Comparison of ENCODE assay signal across 28 cellular contexts in genomic region chr5:142757564-142757963, GRCh38.
"Had no signal": no experiment of that assay in that cellular context is flagged by ENCODE, and none has a peak within 500 bp of the region (broad histone marks: within the 10 kb centered on the region; RNA-seq: fewer than 3 reads in every experiment).

No MANE protein-coding gene starts in this region.

- H3K27ac Mint-ChIP-seq: activated B cell treated with CpG ODN at 0.5 μM for 24 hours; stimulated activated memory B cell treated with anti-CD40 and anti-IgM and Interleukin-4, amounts not matched to agents 10 μg/mL and 1 μg/mL and 100 μg/mL, for 72 hours; T-helper 2 cell treated with Interferon-gamma antibody and Interleukin-4, amounts not matched to agents 5 μg/mL and 100 μg/mL, for 36 hours had no signal

- FAIRE-seq: bronchial epithelial cell, endothelial cell of umbilical vein, kidney, pancreas had no signal

- H3K27me3 ChIP-seq: colonic mucosa, gastroesophageal sphincter, pancreas, suprapubic skin, tibial artery had no signal

- H3K4me3 Mint-ChIP-seq: activated B cell treated with CpG ODN at 0.5 μM for 24 hours; activated T-helper 1 cell treated with anti-CD3 and anti-CD28 coated beads, Interleukin-12 subunit alpha, Interleukin-12 subunit beta, Interleukin-2, Interleukin-4 antibody, amounts not matched to agents 30 ng/mL and 10 ng/mL and 1 ng/mL, durations not matched to agents 14 hours and 24 hours and 36 hours; stimulated activated memory B cell treated with anti-CD40 and anti-IgM and Interleukin-4, amounts not matched to agents 10 μg/mL and 1 μg/mL and 100 μg/mL, for 72 hours; T-helper 2 cell treated with Interferon-gamma antibody and Interleukin-4, amounts not matched to agents 5 μg/mL and 100 μg/mL, for 36 hours had no signal

- H3K27ac ChIP-seq: colonic mucosa, gastroesophageal sphincter, pancreas, prostate gland, skin epidermis, suprapubic skin, tibial artery had no signal

- H3K36me3 ChIP-seq: colonic mucosa, gastroesophageal sphincter, pancreas, prostate gland, suprapubic skin, tibial artery had no signal

- H3K9me3 Mint-ChIP-seq: activated B cell treated with CpG ODN at 0.5 μM for 24 hours; activated T-helper 1 cell treated with anti-CD3 and anti-CD28 coated beads, Interleukin-12 subunit alpha, Interleukin-12 subunit beta, Interleukin-2, Interleukin-4 antibody, amounts not matched to agents 30 ng/mL and 10 ng/mL and 1 ng/mL, durations not matched to agents 14 hours and 24 hours and 36 hours; stimulated activated memory B cell treated with anti-CD40 and anti-IgM and Interleukin-4, amounts not matched to agents 10 μg/mL and 1 μg/mL and 100 μg/mL, for 72 hours; T-helper 2 cell treated with Interferon-gamma antibody and Interleukin-4, amounts not matched to agents 5 μg/mL and 100 μg/mL, for 36 hours had no signal

- H3K4me1 Mint-ChIP-seq: activated B cell treated with CpG ODN at 0.5 μM for 24 hours had no signal

- DNase-seq: activated B cell treated with CpG ODN at 0.5 μM for 24 hours; activated CD4-positive, alpha-beta T cell treated with anti-CD3 and anti-CD28 coated beads, Interleukin-2, amount 50 U/mL, for 1 hour; activated gamma-delta T cell treated with Interleukin-2 at 50 U/mL for 16 hours; activated naive CD4-positive, alpha-beta T cell treated with anti-CD3 and anti-CD28 coated beads, Interleukin-2, amount 50 U/mL, for 16 hours; activated T-cell treated with anti-CD3 and anti-CD28 coated beads for 4 hours; cerebellar nuclear complex; colonic mucosa; hippocampal formation; kidney; left colon; mammary epithelial cell; nucleus accumbens; pancreas; retina; stimulated activated CD4-positive, alpha-beta T cell treated with anti-CD3 and anti-CD28 coated beads, Interleukin-12 subunit alpha, Interleukin-12 subunit beta, amount 100 ng/mL, for 4 hours; stimulated activated CD4-positive, alpha-beta T cell treated with anti-CD3 and anti-CD28 coated beads, Interleukin-4, amount 100 ng/mL, for 24 hours; T-helper 1 cell; tibial artery had no signal

- H3K9me3 ChIP-seq: colonic mucosa, gastroesophageal sphincter, pancreas, prostate gland, suprapubic skin, tibial artery had no signal

- H3K4me3 ChIP-seq: colonic mucosa, gastroesophageal sphincter, pancreas, prostate gland, skin epidermis, suprapubic skin, tibial artery had no signal

- ATAC-seq: gastroesophageal sphincter; left colon; sciatic nerve; stimulated activated memory B cell treated with anti-CD40 and anti-IgM and Interleukin-4, amounts not matched to agents 10 μg/mL and 1 μg/mL and 100 μg/mL, for 72 hours had no signal

- H3K27me3 Mint-ChIP-seq: stimulated activated memory B cell treated with anti-CD40 and anti-IgM and Interleukin-4, amounts not matched to agents 10 μg/mL and 1 μg/mL and 100 μg/mL, for 72 hours had no signal

- H3K4me1 ChIP-seq: colonic mucosa had no signal

- H3K36me3 Mint-ChIP-seq: stimulated activated memory B cell treated with anti-CD40 and anti-IgM and Interleukin-4, amounts not matched to agents 10 μg/mL and 1 μg/mL and 100 μg/mL, for 72 hours had no signal
